1 cellular context compared by ENCODE assay signal in genomic region chr17:68319420-68320162, GRCh38.
TF ChIP-seq lines count a peak whose summit lies in the region.

No MANE protein-coding gene starts in this region.

TF ChIP-seq in HepG2, 621 proteins besides CTCF, POLR2A, EP300 and RAD21:
- TF ChIP-seq ZSCAN30 (CRISPR knock-in tag; IDR thresholded peaks at IDR 0.05) (no peak), ZNF547 (CRISPR knock-in tag; IDR thresholded peaks at IDR 0.05) (no peak), ZNF441 (CRISPR knock-in tag; IDR thresholded peaks at IDR 0.05; ENCODE audit: borderline replicate concordance) (no peak), ELK4 (CRISPR knock-in tag; IDR thresholded peaks at IDR 0.05; ENCODE audit: borderline replicate concordance) (no peak), ZNF589 (CRISPR knock-in tag; conservative IDR thresholded peaks at IDR 0.05) (no peak)
TF ChIP-seq in HepG2: peak in this region for 0.
